Comparison of ENCODE assay signal across 20 cellular contexts in genomic region chr15:95739161-95739560, GRCh38.
A peak's percentile ranks its signal among the peaks of the same experiment; 100 is the strongest.
DNase-seq lines count a peak whose midpoint lies in the region; FAIRE-seq and TF ChIP-seq lines count a peak whose summit lies in the region.
"Had no signal": no experiment of that assay in that cellular context is flagged by ENCODE, and none has a peak within 500 bp of the region (broad histone marks: within the 10 kb centered on the region; RNA-seq: fewer than 3 reads in every experiment).

No MANE protein-coding gene starts in this region.

- FAIRE-seq in bronchial epithelial cell (lab: Jason Lieb, UNC) (no peak), keratinocyte (lab: Jason Lieb, UNC) (peak; percentile 60), GM19239 (lab: Jason Lieb, UNC) (no peak)
- FAIRE-seq: A204.1, D721Med, G401.6, GM12891, H54, HepG2 had no signal

- no peak overlapping the region for H2AFZ ChIP-seq in keratinocyte (ENCODE audit: control insufficient read depth, low read length)
- H2AFZ ChIP-seq in trophoblast cell (ENCODE audit: insufficient read depth, low read length, poor library complexity): no peak overlapping the region
- H2AFZ ChIP-seq: GM23338 had no signal

- no peak overlapping the region for H2AK5ac ChIP-seq in trophoblast cell (ENCODE audit: low read length)

- H3K36me3 ChIP-seq in bronchial epithelial cell (ENCODE audit: control insufficient read depth, insufficient read depth, low read length) (no peaks in the 10 kb centered on the region), keratinocyte (ENCODE audit: control insufficient read depth in 2 of 2, extremely low read depth in 1 of 2, insufficient read depth in 2 of 2, low read length in 2 of 2) (no peaks in the 10 kb centered on the region), trophoblast cell (ENCODE audit: control insufficient read depth in 1 of 2, insufficient read depth in 2 of 2, low read length in 2 of 2) (no peaks in the 10 kb centered on the region), tibial nerve (no peaks in the 10 kb centered on the region)
- H3K36me3 ChIP-seq: BE2C had no signal

- no peak overlapping the region for H3K14ac ChIP-seq in trophoblast cell (ENCODE audit: low read length)

- TF ChIP-seq CTCF in RWPE1 (conservative IDR thresholded peaks at IDR 0.05; ENCODE audit: low read depth) (no peak), bronchial epithelial cell (IDR thresholded peaks at IDR 0.05; ENCODE audit: insufficient read depth, low read length, severe bottlenecking) (no peak), keratinocyte (optimal IDR thresholded peaks at IDR 0.05 in 1 of 3, IDR thresholded peaks at IDR 0.05 in 1 of 3, conservative IDR thresholded peaks at IDR 0.05 in 1 of 3; ENCODE audit: extremely low read depth in 1 of 3, insufficient read depth in 2 of 3, low read length in 3 of 3) (no peak), tibial nerve (IDR thresholded peaks at IDR 0.05) (no peak)

- CTCF ChIA-PET in RWPE1 (lab: Yijun Ruan, JAX): no interaction called here

- no peak for TF ChIP-seq EP300 in tibial nerve (IDR thresholded peaks at IDR 0.05)

- no peaks in the 10 kb centered on the region for H3K9me1 ChIP-seq in keratinocyte (ENCODE audit: control insufficient read depth, extremely low read depth, insufficient read depth, low read length)

- no peaks in the 10 kb centered on the region for H3K27me3 ChIP-seq in bronchial epithelial cell (ENCODE audit: control insufficient read depth, insufficient read depth, low read length)
- no peaks in the 10 kb centered on the region for H3K27me3 ChIP-seq in keratinocyte (ENCODE audit: control insufficient read depth, extremely low read depth, insufficient read depth, low read length)
- H3K27me3 ChIP-seq in trophoblast cell (ENCODE audit: insufficient read depth, low read length): no peaks in the 10 kb centered on the region
- H3K27me3 ChIP-seq in tibial nerve: no peaks in the 10 kb centered on the region
- H3K27me3 ChIP-seq: BE2C had no signal

- no peaks in the 10 kb centered on the region for H3K9me3 ChIP-seq in keratinocyte (ENCODE audit: control insufficient read depth, low read depth, low read length)
- H3K9me3 ChIP-seq in trophoblast cell (ENCODE audit: insufficient read depth, low read depth, low read length): no peaks in the 10 kb centered on the region
- H3K9me3 ChIP-seq in tibial nerve: no peaks in the 10 kb centered on the region
- H3K9me3 ChIP-seq: BE2C, Caco-2 had no signal

- no peak overlapping the region for H4K12ac ChIP-seq in trophoblast cell (ENCODE audit: low read depth, low read length)

- no peak overlapping the region for H4K91ac ChIP-seq in trophoblast cell (ENCODE audit: low read depth, low read length)

- H2BK120ac ChIP-seq in trophoblast cell (ENCODE audit: insufficient read depth, low read length, poor library complexity): no peak overlapping the region

- H3K79me2 ChIP-seq in keratinocyte (ENCODE audit: control insufficient read depth, insufficient read depth, low read length) (no peaks in the 10 kb centered on the region), trophoblast cell (ENCODE audit: control insufficient read depth, insufficient read depth, low read length, poor library complexity) (no peaks in the 10 kb centered on the region)

- no peak for TF ChIP-seq POLR2A in tibial nerve (IDR thresholded peaks at IDR 0.05)

- H3K4me2 ChIP-seq in keratinocyte (ENCODE audit: control insufficient read depth, extremely low read depth, insufficient read depth, low read depth, low read length) (peak overlapping the region; percentile 6), trophoblast cell (ENCODE audit: low read length) (no peak overlapping the region)
- H3K4me2 ChIP-seq: GM23338 had no signal

- dilution Hi-C loops in keratinocyte (cut with MboI; ENCODE audit: extremely low pct_ligation_motif_present, low sequenced_read_pairs): no loop called here

- H4K8ac ChIP-seq in trophoblast cell (ENCODE audit: low read depth, low read length): no peak overlapping the region

- DNase-seq in RWPE1 (ENCODE audit: low spot score) (peak; percentile 14), bronchial epithelial cell (ENCODE audit: low read depth) (peak; percentile 97), keratinocyte (ENCODE audit: low read depth, low spot score) (peak; percentile 73), trophoblast cell (peak; percentile 60 to 86), SHP77 (lab: John Stamatoyannopoulos, UW) (no peak), tibial nerve (ENCODE audit: low spot score in 2 of 2) (no peak), GM19239 (ENCODE audit: insufficient read length, low spot score) (no peak)
- DNase-seq: ACHN; BE2C; C1 segment of cervical spinal cord; Caco-2; CD4-positive, alpha-beta T cell; HCEC 1CT had no signal

- H3K4ac ChIP-seq in trophoblast cell (ENCODE audit: low read depth, low read length): no peak overlapping the region

- H3K27ac ChIP-seq in RWPE1 (no peak overlapping the region), keratinocyte (ENCODE audit: control insufficient read depth, insufficient read depth, low read length) (no peak overlapping the region), trophoblast cell (ENCODE audit: low read depth, low read length) (no peak overlapping the region), tibial nerve (no peak overlapping the region)

- no peaks in the 10 kb centered on the region for H4K20me1 ChIP-seq in keratinocyte (ENCODE audit: control insufficient read depth, extremely low read depth, insufficient read depth, low read length)

- H3K18ac ChIP-seq in trophoblast cell (ENCODE audit: low read length): no peak overlapping the region

- no CpG with 5 or more reads among the region's 4 CpGs for WGBS in trophoblast cell (ENCODE audit: extremely low coverage, insufficient coverage, insufficient read length)
- 68 to 78% methylated on average over 4 of the region's 4 CpGs for WGBS in tibial nerve, 2 donors

- no peak overlapping the region for H3K23ac ChIP-seq in trophoblast cell (ENCODE audit: low read length)

- H2BK5ac ChIP-seq in trophoblast cell (ENCODE audit: low read depth, low read length, poor library complexity): no peak overlapping the region

- H3K79me1 ChIP-seq in trophoblast cell (ENCODE audit: low read length): no peaks in the 10 kb centered on the region

- POLR2A ChIA-PET in RWPE1 (lab: Yijun Ruan, JAX; ENCODE audit: low non-redundant PET): no interaction called here

- peaks cover 5% of the 10 kb centered on the region for H3K4me1 ChIP-seq in keratinocyte (ENCODE audit: control insufficient read depth, extremely low read depth, insufficient read depth, low read length)
- H3K4me1 ChIP-seq in trophoblast cell (ENCODE audit: control insufficient read depth in 1 of 2, insufficient read depth in 2 of 2, low read length in 2 of 2): no peaks in the 10 kb centered on the region
- peaks cover 0 to 3% (median 0%) of the 10 kb centered on the region in 4 donors for H3K4me1 ChIP-seq in tibial nerve
- H3K4me1 ChIP-seq: BE2C, Caco-2 had no signal

- H3K4me3 ChIP-seq in bronchial epithelial cell (ENCODE audit: low read depth, low read length) (no peak overlapping the region), keratinocyte (ENCODE audit: control insufficient read depth in 2 of 3, extremely low read depth in 1 of 3, insufficient read depth in 2 of 3, low read depth in 1 of 3, low read length in 3 of 3) (no peak overlapping the region), trophoblast cell (ENCODE audit: low read depth, low read length) (no peak overlapping the region), tibial nerve (no peak overlapping the region)
- H3K4me3 ChIP-seq: GM23338 had no signal

- H2BK12ac ChIP-seq in trophoblast cell (ENCODE audit: low read length): no peak overlapping the region

- H3K9ac ChIP-seq in keratinocyte (ENCODE audit: control insufficient read depth, extremely low read depth, insufficient read depth, low read length) (no peak overlapping the region), trophoblast cell (ENCODE audit: low read length) (no peak overlapping the region)

Comparison
In these comparisons a context has a peak if more than half of its experiments do, and no peak if none do; other contexts are left out.
1. DNase-seq: peak in RWPE1 (single experiment), bronchial epithelial cell (single experiment), keratinocyte (single experiment) and trophoblast cell (2 of 2); none in SHP77 (0 of 2), tibial nerve (0 of 2) and GM19239 (single experiment).